In the genomic region with DNA sequence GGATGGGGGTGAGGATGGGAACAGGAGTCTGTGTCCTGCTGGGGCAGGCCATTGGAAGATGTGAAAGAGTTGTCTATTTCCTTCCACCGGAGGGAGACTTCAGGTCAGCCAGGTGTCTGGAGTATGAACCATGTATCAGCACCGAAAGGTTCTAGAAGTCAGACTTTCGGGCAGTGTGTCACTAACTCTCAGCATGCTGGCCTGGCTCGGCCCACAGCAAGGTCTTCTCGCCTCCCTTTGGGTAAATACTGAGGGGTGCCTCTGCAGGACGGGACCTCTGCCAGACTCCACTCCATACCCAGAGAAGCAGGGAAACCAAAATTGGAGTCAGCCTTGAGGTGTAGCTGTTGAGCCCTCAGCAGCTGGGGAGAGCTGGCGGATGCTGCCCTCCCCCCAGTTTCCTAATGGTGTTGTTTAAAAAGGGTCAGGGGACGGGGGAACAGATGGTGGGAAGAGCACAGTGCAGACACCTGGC, we compare ENCODE assay signal across 11 cellular contexts. TPM values are rescaled to one million over a fixed set of nuclear protein-coding genes. Genes with fewer than 3 reads are reported as not detected.
DNase-seq lines count a peak whose midpoint lies in the region; ATAC-seq and TF ChIP-seq lines count a peak whose summit lies in the region.
"Had no signal": no experiment of that assay in that cellular context is flagged by ENCODE, and none has a peak within 500 bp of the region (broad histone marks: within the 10 kb centered on the region; RNA-seq: fewer than 3 reads in every experiment).

No MANE protein-coding gene starts in this region.

- DNase-seq in Right ventricle myocardium inferior (ENCODE audit: missing footprints) (no peak), cardiac septum (ENCODE audit: low spot score) (no peak), NCI-H82 treated with DMSO at 0.1 percent for 48 hours (lab: John Stamatoyannopoulos, UW; ENCODE audit: unreplicated experiment) (peak; percentile 4), transverse colon (no peak), SW480 (ENCODE audit: low spot score) (no peak), NCI-H345 treated with DMSO at 0.1 percent for 48 hours (lab: John Stamatoyannopoulos, UW; ENCODE audit: unreplicated experiment) (no peak)
- DNase-seq in effector CD4-positive, alpha-beta T cell, result no peak
- DNase-seq: mesendoderm, NCI-H1105 treated with DMSO at 0.1 percent for 48 hours had no signal

- H3K4me1 ChIP-seq in esophagus (ENCODE audit: control insufficient read depth in 2 of 2, insufficient read depth in 2 of 2, low read length in 1 of 2), result peaks cover 6 to 7% of the 10 kb centered on the region in 2 donors
- H3K4me1 ChIP-seq in transverse colon, result peaks cover 0 to 26% (median 14%) of the 10 kb centered on the region in 4 donors
- H3K4me1 ChIP-seq: HAP-1 had no signal

- H3K36me3 ChIP-seq in esophagus (ENCODE audit: control insufficient read depth in 2 of 2, insufficient read depth in 2 of 2, low read length in 1 of 2) (no peaks in the 10 kb centered on the region), transverse colon (no peaks in the 10 kb centered on the region)
- H3K36me3 ChIP-seq: HAP-1 had no signal

- ATAC-seq in Right ventricle myocardium inferior, result peak; percentile 12

- no peaks in the 10 kb centered on the region for H3K27me3 ChIP-seq in esophagus (ENCODE audit: control insufficient read depth in 1 of 2, insufficient read depth in 2 of 2, low read length in 2 of 2)
- H3K27me3 ChIP-seq in transverse colon, result peaks cover 17% of the 10 kb centered on the region

- H3K27ac ChIP-seq in esophagus (ENCODE audit: low read depth in 2 of 2, low read length in 1 of 2), result peak overlapping the region in 1 of 2 donors; percentile 17
- peak overlapping the region in 3 of 4 donors; percentile 28 to 61 (median 53) for H3K27ac ChIP-seq in transverse colon

- 51 to 58% methylated on average over 8 of the region's 8 CpGs for WGBS in esophagus, 2 donors
- WGBS in transverse colon (ENCODE audit: low coverage in 1 of 2), 2 donors, result 73% methylated on average over 8 of the region's 8 CpGs; no CpG with 5 or more reads in 1 of the 2 donors

- in situ Hi-C loops in transverse colon (cut with MboI; ENCODE audit: low pct_ligation_motif_present in 1 of 4, low pct_unique_long_range_greater_than_20kb in 1 of 4, low sequenced_read_pairs in 3 of 4), result loop anchor here in 1 of 4 donors (25.0 kb wide), 1 partner anchor 615 kb away; no protein-coding TSS in a partner anchor

- no peak for TF ChIP-seq EP300 in transverse colon (IDR thresholded peaks at IDR 0.05; ENCODE audit: low read depth)

- H3K4me3 ChIP-seq in esophagus (ENCODE audit: low read depth in 1 of 2, low read length in 2 of 2) (peak overlapping the region; percentile 7 to 25), transverse colon (peak overlapping the region in 2 of 4 donors; percentile 0 to 31)
- H3K4me3 ChIP-seq: HAP-1 had no signal

- H3K9me3 ChIP-seq in esophagus (ENCODE audit: control insufficient read depth in 2 of 2, insufficient read depth in 1 of 2, low read depth in 1 of 2, low read length in 1 of 2) (no peaks in the 10 kb centered on the region), transverse colon (no peaks in the 10 kb centered on the region)
- H3K9me3 ChIP-seq: HAP-1 had no signal

- intact Hi-C loops in Right ventricle myocardium inferior (cut with DNase I) (no loop called here), cardiac septum (cut with DNase I) (loop anchor here (5.0 kb wide), 1 partner anchor 40 kb away; no protein-coding TSS in a partner anchor), transverse colon (cut with DNase I; ENCODE audit: low total_unique reads) (no loop called here)

- no peak for TF ChIP-seq CTCF in transverse colon (IDR thresholded peaks at IDR 0.05)

- TF ChIP-seq POLR2A in transverse colon (IDR thresholded peaks at IDR 0.05), result no peak

RNA-seq across cellular contexts. Expression of gene CIITA, which starts 0.5 kb away (rescaled TPM):
- total RNA-seq in Right ventricle myocardium inferior, result 11.0 TPM
- total RNA-seq in cardiac septum, result 7.2 TPM
- 1 to 10 TPM; 2.8 to 5.5 TPM for polyA plus RNA-seq in esophagus
- total RNA-seq in transverse colon, result 10 to 100 TPM in 2 of 4 donors, 1 to 10 TPM in 2; 1.2 to 26.9 (median 13.9) TPM

RNA-seq across cellular contexts. Expression of gene TVP23A, which starts 58.9 kb away (rescaled TPM):
- total RNA-seq in Right ventricle myocardium inferior, result 0.41 TPM
- total RNA-seq in cardiac septum, result 0.13 TPM
- under 1 TPM; 0.05 to 0.08 TPM for polyA plus RNA-seq in esophagus
- total RNA-seq in transverse colon, result under 1 TPM in 2 of 4 donors, not detected in 2; 0.14 to 0.16 TPM
